ENCODE assay signal across 16 cellular contexts in genomic region chr7:151867912-151868804, GRCh38. TPM values are rescaled to one million over a fixed set of nuclear protein-coding genes. Genes with fewer than 3 reads are reported as not detected.
DNase-seq lines count a peak whose midpoint lies in the region; ATAC-seq, FAIRE-seq and TF ChIP-seq lines count a peak whose summit lies in the region.
"Had no signal": no experiment of that assay in that cellular context is flagged by ENCODE, and none has a peak within 500 bp of the region (broad histone marks: within the 10 kb centered on the region; RNA-seq: fewer than 3 reads in every experiment).

No MANE protein-coding gene starts in this region.

- in situ Hi-C loops in gastrocnemius medialis (cut with MboI; ENCODE audit: low sequenced_read_pairs in 4 of 4), result no loop called here

- H2BK120ac ChIP-seq in H9 (ENCODE audit: low read depth, low read length, poor library complexity, severe bottlenecking), result no peak overlapping the region

- no peak for ATAC-seq in gastrocnemius medialis
- ATAC-seq in natural killer cell, result no peak
- ATAC-seq in GM19452 (IDR thresholded peaks at IDR 0.05; ENCODE audit: unreplicated experiment), result no peak
- ATAC-seq: effector memory CD8-positive, alpha-beta T cell; naive thymus-derived CD8-positive, alpha-beta T cell had no signal

- no peaks in the 10 kb centered on the region for H3K27me3 ChIP-seq in H9 (ENCODE audit: insufficient read depth, low read length)
- peaks cover 12% of the 10 kb centered on the region for H3K27me3 ChIP-seq in astrocyte (ENCODE audit: insufficient read depth, low read length)
- no peaks in the 10 kb centered on the region for H3K27me3 ChIP-seq in left ventricle myocardium inferior (ENCODE audit: low read depth)
- H3K27me3 ChIP-seq in gastrocnemius medialis, result no peaks in the 10 kb centered on the region
- H3K27me3 ChIP-seq: BLaER1 had no signal

- no peak overlapping the region for H2BK15ac ChIP-seq in H9 (ENCODE audit: low read depth, low read length)

- H4K20me1 ChIP-seq in H9 (ENCODE audit: control insufficient read depth, insufficient read depth, insufficient read length) (no peaks in the 10 kb centered on the region), astrocyte (ENCODE audit: insufficient read depth, low read length) (no peaks in the 10 kb centered on the region)

- no peak overlapping the region for H2AK5ac ChIP-seq in H9 (ENCODE audit: insufficient read length, low read length)

- no peaks in the 10 kb centered on the region for H3K79me2 ChIP-seq in H9 (ENCODE audit: insufficient read depth, low read length)
- H3K79me2 ChIP-seq in astrocyte (ENCODE audit: insufficient read depth, low read length), result no peaks in the 10 kb centered on the region

- no peak overlapping the region for H3K23ac ChIP-seq in H9 (ENCODE audit: insufficient read length, low read depth, low read length)

- H3K36me3 Mint-ChIP-seq in H9 (ENCODE audit: insufficient read depth in 1 of 3, low read depth in 3 of 3) (no peaks in the 10 kb centered on the region), astrocyte (ENCODE audit: low read depth, unreplicated experiment) (no peaks in the 10 kb centered on the region), natural killer cell (no peaks in the 10 kb centered on the region)

- H2AFZ ChIP-seq in H9 (ENCODE audit: low read length) (no peak overlapping the region), astrocyte (ENCODE audit: low read depth, low read length) (peak overlapping the region; percentile 13)

- H4K5ac ChIP-seq in H9 (ENCODE audit: insufficient read length, low read depth, low read length), result no peak overlapping the region

- no peak overlapping the region for H3K18ac ChIP-seq in H9 (ENCODE audit: insufficient read length, low read depth, low read length)

- H3K4me1 ChIP-seq in H9 (ENCODE audit: insufficient read depth, low read length) (peaks cover 2% of the 10 kb centered on the region; the same call in 1 of the 2 replicates), astrocyte (ENCODE audit: insufficient read depth, low read length) (no peaks in the 10 kb centered on the region), left ventricle myocardium inferior (peaks cover 70% of the 10 kb centered on the region), gastrocnemius medialis (no peaks in the 10 kb centered on the region)

- H3K4me3 ChIP-seq in astrocyte (ENCODE audit: insufficient read depth, low read depth, low read length) (no peak overlapping the region), left ventricle myocardium inferior (peak overlapping the region; percentile 52), gastrocnemius medialis (no peak overlapping the region)
- H3K4me3 ChIP-seq: BLaER1 had no signal

- H3K4me2 ChIP-seq in H9 (ENCODE audit: insufficient read depth, insufficient read length, low read length) (peak overlapping the region; percentile 4), astrocyte (ENCODE audit: low read length) (peak overlapping the region; percentile 17)
- H3K4me2 ChIP-seq: BLaER1 had no signal

- peaks cover 18 to 24% of the 10 kb centered on the region in 2 experiments for H3K4me1 Mint-ChIP-seq in H9
- no peaks in the 10 kb centered on the region for H3K4me1 Mint-ChIP-seq in astrocyte (ENCODE audit: low read depth, unreplicated experiment)
- peaks cover 47 to 58% of the 10 kb centered on the region in 2 donors for H3K4me1 Mint-ChIP-seq in natural killer cell

- H3K27ac Mint-ChIP-seq in H9, result peak overlapping the region in 2 of 3 experiments; percentile 19 to 23; a peak in 3 of 7 replicates
- H3K27ac Mint-ChIP-seq in astrocyte (ENCODE audit: unreplicated experiment), result peak overlapping the region; percentile 20
- no peak overlapping the region for H3K27ac Mint-ChIP-seq in natural killer cell
- H3K27ac Mint-ChIP-seq: effector memory CD8-positive, alpha-beta T cell had no signal

- H3K9ac ChIP-seq in H9 (ENCODE audit: extremely low read depth, insufficient read length, low read length) (no peak overlapping the region), astrocyte (ENCODE audit: low read length) (no peak overlapping the region)
- H3K9ac ChIP-seq: BLaER1 had no signal

- H3K27ac ChIP-seq in H9 (ENCODE audit: insufficient read length, low read depth, low read length) (no peak overlapping the region), astrocyte (ENCODE audit: low read depth, low read length) (no peak overlapping the region), left ventricle myocardium inferior (replicated peaks) (peak overlapping the region; percentile 91), gastrocnemius medialis (peak overlapping the region in 3 of 4 donors; percentile 21 to 48 (median 29))
- H3K27ac ChIP-seq: BLaER1 had no signal

- H3K9me3 Mint-ChIP-seq in H9, result no peaks in the 10 kb centered on the region
- peaks cover 3% of the 10 kb centered on the region for H3K9me3 Mint-ChIP-seq in astrocyte (ENCODE audit: unreplicated experiment)
- H3K9me3 Mint-ChIP-seq in natural killer cell, result no peaks in the 10 kb centered on the region
- H3K9me3 Mint-ChIP-seq: effector memory CD8-positive, alpha-beta T cell; naive thymus-derived CD8-positive, alpha-beta T cell had no signal

- no peak overlapping the region for H3K4ac ChIP-seq in H9 (ENCODE audit: low read depth, low read length)

- H3K9me3 ChIP-seq in H9 (ENCODE audit: control insufficient read depth, low read depth, low read length) (no peaks in the 10 kb centered on the region), astrocyte (ENCODE audit: insufficient read depth, low read depth, low read length) (no peaks in the 10 kb centered on the region), left ventricle myocardium inferior (replicated peaks) (no peaks in the 10 kb centered on the region), gastrocnemius medialis (no peaks in the 10 kb centered on the region)
- H3K9me3 ChIP-seq: BLaER1 had no signal

- no peak overlapping the region for H4K91ac ChIP-seq in H9 (ENCODE audit: insufficient read length, low read depth, low read length)

- intact Hi-C loops in left ventricle myocardium inferior (cut with micrococcal nuclease) (no loop called here), gastrocnemius medialis (cut with DNase I; ENCODE audit: low total_unique reads) (no loop called here), natural killer cell (cut with micrococcal nuclease) (no loop called here)

- DNase-seq in H9 (no peak), astrocyte (ENCODE audit: low read depth) (no peak), left ventricle myocardium inferior (peak; percentile 79), gastrocnemius medialis (no peak), natural killer cell (no peak), NCI-H524 (lab: John Stamatoyannopoulos, UW) (no peak)
- no peak for DNase-seq in activated effector memory CD4-positive, alpha-beta T cell treated with anti-CD3 and anti-CD28 coated beads, Interleukin-2, amount 50 U/mL, for 16 hours
- DNase-seq: activated CD4-positive, alpha-beta T cell treated with anti-CD3 and anti-CD28 coated beads, Interleukin-2, amount 50 U/mL, for 48 hours; activated naive CD4-positive, alpha-beta T cell treated with anti-CD3 and anti-CD28 coated beads, Interleukin-2, amount 50 U/mL, for 16 hours; effector memory CD8-positive, alpha-beta T cell; GDM1; stimulated activated CD4-positive, alpha-beta T cell treated with anti-CD3 and anti-CD28 coated beads, Interleukin-2, amount 100 ng/mL, for 48 hours; T-helper 2 cell had no signal

- no peak overlapping the region; the same call in 1 of the 2 replicates for H3K14ac ChIP-seq in H9 (ENCODE audit: insufficient read depth, low read length)

- H3K23me2 ChIP-seq in H9 (ENCODE audit: insufficient read length, low read depth, low read length, poor library complexity, severe bottlenecking), result no peaks in the 10 kb centered on the region

- H3K4me3 Mint-ChIP-seq in H9, result no peak overlapping the region
- H3K4me3 Mint-ChIP-seq in astrocyte (ENCODE audit: unreplicated experiment), result no peak overlapping the region
- H3K4me3 Mint-ChIP-seq in natural killer cell, result no peak overlapping the region
- H3K4me3 Mint-ChIP-seq: effector memory CD8-positive, alpha-beta T cell; naive thymus-derived CD8-positive, alpha-beta T cell had no signal

- H2BK5ac ChIP-seq in H9 (ENCODE audit: insufficient read length, low read length), result no peak overlapping the region

- no peak overlapping the region for H3T11ph ChIP-seq in H9 (ENCODE audit: low read length)

- H4K8ac ChIP-seq in H9 (replicated peaks; ENCODE audit: insufficient read length, low read depth, low read length), result no peak overlapping the region

- no peak for TF ChIP-seq POLR2A in gastrocnemius medialis (IDR thresholded peaks at IDR 0.05)

- FAIRE-seq in astrocyte (lab: Jason Lieb, UNC), result no peak

- WGBS in H9 (ENCODE audit: extremely low coverage, insufficient read length, low lambda C conversion rate), result no CpG with 5 or more reads among the region's 26 CpGs

- no peaks in the 10 kb centered on the region for H3K79me1 ChIP-seq in H9 (ENCODE audit: insufficient read depth, low read depth, low read length, poor library complexity, severe bottlenecking)

- TF ChIP-seq CTCF in H9 (conservative IDR thresholded peaks at IDR 0.05) (no peak), astrocyte (IDR thresholded peaks at IDR 0.05; ENCODE audit: insufficient read depth, low read depth, low read length) (no peak), left ventricle myocardium inferior (IDR thresholded peaks at IDR 0.05; ENCODE audit: borderline replicate concordance) (no peak), gastrocnemius medialis (IDR thresholded peaks at IDR 0.05 in 4 of 5, conservative IDR thresholded peaks at IDR 0.05 in 1 of 5) (no peak), natural killer cell (IDR thresholded peaks at IDR 0.05) (no peak)

- H3K27me3 Mint-ChIP-seq in H9 (ENCODE audit: low read depth) (peaks cover 26% of the 10 kb centered on the region), astrocyte (ENCODE audit: low read depth, unreplicated experiment) (peaks cover 63% of the 10 kb centered on the region), natural killer cell (ENCODE audit: low read depth in 2 of 2) (no peaks in the 10 kb centered on the region)
- H3K27me3 Mint-ChIP-seq: effector memory CD8-positive, alpha-beta T cell; naive thymus-derived CD8-positive, alpha-beta T cell had no signal

- H2BK20ac ChIP-seq in H9 (ENCODE audit: low read depth, low read length, poor library complexity, severe bottlenecking), result no peak overlapping the region

- no peak overlapping the region for H3K56ac ChIP-seq in H9 (ENCODE audit: insufficient read length, low read depth, low read length)

- no peaks in the 10 kb centered on the region for H3K36me3 ChIP-seq in astrocyte (ENCODE audit: insufficient read depth, low read length)
- no peaks in the 10 kb centered on the region for H3K36me3 ChIP-seq in left ventricle myocardium inferior
- no peaks in the 10 kb centered on the region for H3K36me3 ChIP-seq in gastrocnemius medialis
- H3K36me3 ChIP-seq: BLaER1 had no signal

- H2BK12ac ChIP-seq in H9 (ENCODE audit: insufficient read length, low read depth, low read length), result no peak overlapping the region

RNA-seq across cellular contexts. Expression of gene PRKAG2, which starts 8.8 kb away (rescaled TPM):
- 11.8 and 12.3 TPM in 2 replicates for total RNA-seq in H9 (2021)
- total RNA-seq in astrocyte, result 26.9 and 40.7 TPM in 2 replicates
- total RNA-seq in left ventricle myocardium inferior, result 130 TPM
- total RNA-seq in gastrocnemius medialis, result 10 to 100 TPM in 2 of 4 donors, 1 to 10 TPM in 2; 5.3 to 32.6 (median 13.9) TPM
- 10 to 100 TPM; 42.6 to 66.5 (median 64.4) TPM for total RNA-seq in natural killer cell

Comparison
In these comparisons a context has a peak if more than half of its experiments do, and no peak if none do; other contexts are left out.
1. H3K27ac ChIP-seq: peak in left ventricle myocardium inferior (single experiment) and gastrocnemius medialis (3 of 4); none in H9 (single experiment) and astrocyte (single experiment).
2. H3K27ac Mint-ChIP-seq: peak in H9 (2 of 3) and astrocyte (single experiment); none in natural killer cell (0 of 2).